Comparison of ENCODE assay signal across 14 cellular contexts in genomic region chr3:3586843-3587626, GRCh38.
"Had no signal": no experiment of that assay in that cellular context is flagged by ENCODE, and none has a peak within 500 bp of the region (broad histone marks: within the 10 kb centered on the region; RNA-seq: fewer than 3 reads in every experiment).

No MANE protein-coding gene starts in this region.

- H3K4me1 ChIP-seq: colonic mucosa, heart left ventricle, left ventricle myocardium inferior, testis had no signal

- H3K36me3 Mint-ChIP-seq: activated CD4-positive, alpha-beta memory T cell treated with anti-CD3 and anti-CD28 coated beads for 36 hours; activated naive CD8-positive, alpha-beta T cell treated with anti-CD3 and anti-CD28 coated beads for 36 hours; memory B cell had no signal

- H3K9me3 ChIP-seq: colonic mucosa, left ventricle myocardium inferior, testis had no signal

- H3K4me3 ChIP-seq: colonic mucosa, heart left ventricle, left ventricle myocardium inferior, testis had no signal

- H3K27ac Mint-ChIP-seq: activated CD4-positive, alpha-beta memory T cell treated with anti-CD3 and anti-CD28 coated beads for 36 hours; activated naive CD8-positive, alpha-beta T cell treated with anti-CD3 and anti-CD28 coated beads for 36 hours; memory B cell; stimulated activated naive CD8-positive, alpha-beta T cell treated with anti-CD3 and anti-CD28 coated beads, Interleukin-15, amount 100 ng/mL, for 72 hours had no signal

- H3K27ac ChIP-seq: colonic mucosa, heart left ventricle, left ventricle myocardium inferior, testis had no signal

- H3K4me3 Mint-ChIP-seq: activated CD4-positive, alpha-beta memory T cell treated with anti-CD3 and anti-CD28 coated beads for 36 hours; activated naive CD8-positive, alpha-beta T cell treated with anti-CD3 and anti-CD28 coated beads for 36 hours; activated T-cell treated with anti-CD3 and anti-CD28 coated beads, Interleukin-2, amount 50 U/mL, for 4 hours; memory B cell; stimulated activated naive CD8-positive, alpha-beta T cell treated with anti-CD3 and anti-CD28 coated beads, Interleukin-15, amount 100 ng/mL, for 72 hours had no signal

- H3K36me3 ChIP-seq: colonic mucosa, heart left ventricle, left ventricle myocardium inferior had no signal

- H3K27me3 Mint-ChIP-seq: activated CD4-positive, alpha-beta memory T cell treated with anti-CD3 and anti-CD28 coated beads for 36 hours; activated naive CD8-positive, alpha-beta T cell treated with anti-CD3 and anti-CD28 coated beads for 36 hours; memory B cell; stimulated activated naive CD8-positive, alpha-beta T cell treated with anti-CD3 and anti-CD28 coated beads, Interleukin-15, amount 100 ng/mL, for 72 hours had no signal

- H3K9me3 Mint-ChIP-seq: activated CD4-positive, alpha-beta memory T cell treated with anti-CD3 and anti-CD28 coated beads for 36 hours; activated naive CD8-positive, alpha-beta T cell treated with anti-CD3 and anti-CD28 coated beads for 36 hours; activated T-cell treated with anti-CD3 and anti-CD28 coated beads, Interleukin-2, amount 50 U/mL, for 4 hours; stimulated activated naive CD8-positive, alpha-beta T cell treated with anti-CD3 and anti-CD28 coated beads, Interleukin-15, amount 100 ng/mL, for 72 hours had no signal

- H3K4me1 Mint-ChIP-seq: activated naive CD8-positive, alpha-beta T cell treated with anti-CD3 and anti-CD28 coated beads for 36 hours; stimulated activated naive CD8-positive, alpha-beta T cell treated with anti-CD3 and anti-CD28 coated beads, Interleukin-15, amount 100 ng/mL, for 72 hours had no signal

- H3K27me3 ChIP-seq: colonic mucosa, heart left ventricle, testis had no signal

- DNase-seq: activated CD4-positive, alpha-beta memory T cell treated with anti-CD3 and anti-CD28 coated beads for 36 hours; activated gamma-delta T cell; activated naive CD8-positive, alpha-beta T cell treated with anti-CD3 and anti-CD28 coated beads for 36 hours; activated T-cell treated with anti-CD3 and anti-CD28 coated beads, Interleukin-2, amount 50 U/mL, for 4 hours; colonic mucosa; foreskin melanocyte; heart left ventricle; islet precursor cell; left ventricle myocardium inferior; stimulated activated CD4-positive, alpha-beta T cell treated with anti-CD3 and anti-CD28 coated beads, Interleukin-4, amount 100 ng/mL, for 4 hours; stimulated activated naive CD8-positive, alpha-beta T cell treated with anti-CD3 and anti-CD28 coated beads, Interleukin-15, amount 100 ng/mL, for 72 hours; T-helper 9 cell; testis had no signal
